ENCODE assay signal across 1 cellular context in the genomic region with DNA sequence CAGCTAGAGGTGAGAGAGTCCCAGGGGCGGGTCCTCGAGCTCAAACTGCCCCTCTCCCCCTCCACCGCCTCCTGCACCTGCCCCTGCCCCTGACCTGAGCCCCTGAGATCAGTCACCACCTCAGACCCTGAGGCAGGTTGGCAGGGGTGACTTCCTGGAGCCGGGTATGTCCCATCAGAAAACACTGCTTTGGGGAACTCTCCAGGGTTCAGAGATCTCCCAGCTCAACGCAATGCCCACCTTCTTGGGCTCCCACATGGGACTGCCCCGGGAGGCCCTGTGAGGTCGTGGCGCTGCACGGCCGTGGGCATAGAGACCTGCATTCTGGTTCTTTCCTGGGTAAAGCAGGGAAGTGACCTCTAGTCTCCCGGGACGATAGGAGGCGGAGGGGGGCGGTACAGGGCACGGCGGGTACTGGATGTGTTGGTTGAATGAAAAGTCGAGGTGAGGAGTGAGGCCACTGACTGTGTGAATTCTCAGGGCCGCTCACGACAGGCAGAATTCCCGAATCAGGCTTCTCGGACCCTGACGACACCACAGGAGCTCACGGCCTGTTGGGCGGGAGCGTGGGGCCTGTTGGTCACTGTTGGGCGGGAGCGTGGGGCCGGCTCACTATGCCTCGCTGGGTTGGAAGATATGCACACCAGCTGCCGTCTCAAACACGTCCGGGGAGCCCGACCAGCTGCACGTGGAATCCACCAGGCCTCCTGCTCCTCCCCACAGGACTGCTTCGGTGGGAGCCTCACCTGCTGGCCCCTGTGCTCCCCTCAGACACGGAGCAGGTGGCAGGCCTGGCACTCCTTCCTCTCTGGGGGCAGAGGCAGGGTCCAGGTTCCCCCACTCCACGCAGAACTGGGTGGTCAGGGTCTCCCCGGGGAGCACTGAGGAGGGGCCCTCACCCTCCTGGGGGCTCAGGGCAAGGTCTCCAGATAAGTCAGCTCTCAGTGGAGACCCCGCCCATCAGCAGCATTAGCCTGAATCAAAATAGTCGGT.
TF ChIP-seq lines count a peak whose summit lies in the region.

No MANE protein-coding gene starts in this region.

TF ChIP-seq in SK-N-SH treated with all-trans-retinoic acid at 6 μM for 48 hours, 23 proteins besides CTCF, POLR2A, EP300 and RAD21 (continued from another document):
- TF ChIP-seq, protein P1, sequence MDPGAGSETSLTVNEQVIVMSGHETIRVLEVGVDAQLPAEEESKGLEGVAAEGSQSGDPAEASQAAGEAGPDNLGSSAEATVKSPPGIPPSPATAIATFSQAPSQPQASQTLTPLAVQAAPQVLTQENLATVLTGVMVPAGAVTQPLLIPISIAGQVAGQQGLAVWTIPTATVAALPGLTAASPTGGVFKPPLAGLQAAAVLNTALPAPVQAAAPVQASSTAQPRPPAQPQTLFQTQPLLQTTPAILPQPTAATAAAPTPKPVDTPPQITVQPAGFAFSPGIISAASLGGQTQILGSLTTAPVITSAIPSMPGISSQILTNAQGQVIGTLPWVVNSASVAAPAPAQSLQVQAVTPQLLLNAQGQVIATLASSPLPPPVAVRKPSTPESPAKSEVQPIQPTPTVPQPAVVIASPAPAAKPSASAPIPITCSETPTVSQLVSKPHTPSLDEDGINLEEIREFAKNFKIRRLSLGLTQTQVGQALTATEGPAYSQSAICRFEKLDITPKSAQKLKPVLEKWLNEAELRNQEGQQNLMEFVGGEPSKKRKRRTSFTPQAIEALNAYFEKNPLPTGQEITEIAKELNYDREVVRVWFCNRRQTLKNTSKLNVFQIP (CRISPR knock-in tag; IDR thresholded peaks at IDR 0.05; ENCODE audit: borderline replicate concordance, low read depth): no peak
- TF ChIP-seq, protein P2, sequence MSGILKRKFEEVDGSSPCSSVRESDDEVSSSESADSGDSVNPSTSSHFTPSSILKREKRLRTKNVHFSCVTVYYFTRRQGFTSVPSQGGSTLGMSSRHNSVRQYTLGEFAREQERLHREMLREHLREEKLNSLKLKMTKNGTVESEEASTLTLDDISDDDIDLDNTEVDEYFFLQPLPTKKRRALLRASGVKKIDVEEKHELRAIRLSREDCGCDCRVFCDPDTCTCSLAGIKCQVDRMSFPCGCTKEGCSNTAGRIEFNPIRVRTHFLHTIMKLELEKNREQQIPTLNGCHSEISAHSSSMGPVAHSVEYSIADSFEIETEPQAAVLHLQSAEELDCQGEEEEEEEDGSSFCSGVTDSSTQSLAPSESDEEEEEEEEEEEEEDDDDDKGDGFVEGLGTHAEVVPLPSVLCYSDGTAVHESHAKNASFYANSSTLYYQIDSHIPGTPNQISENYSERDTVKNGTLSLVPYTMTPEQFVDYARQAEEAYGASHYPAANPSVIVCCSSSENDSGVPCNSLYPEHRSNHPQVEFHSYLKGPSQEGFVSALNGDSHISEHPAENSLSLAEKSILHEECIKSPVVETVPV (CRISPR knock-in tag; IDR thresholded peaks at IDR 0.05): no peak
- no peak for TF ChIP-seq BACH2 (CRISPR knock-in tag; IDR thresholded peaks at IDR 0.05; ENCODE audit: borderline replicate concordance)
- no peak for TF ChIP-seq TCF4 (CRISPR knock-in tag; IDR thresholded peaks at IDR 0.05; ENCODE audit: borderline replicate concordance)
- TF ChIP-seq CSDC2 (CRISPR knock-in tag; IDR thresholded peaks at IDR 0.05): no peak
- TF ChIP-seq, protein P3, sequence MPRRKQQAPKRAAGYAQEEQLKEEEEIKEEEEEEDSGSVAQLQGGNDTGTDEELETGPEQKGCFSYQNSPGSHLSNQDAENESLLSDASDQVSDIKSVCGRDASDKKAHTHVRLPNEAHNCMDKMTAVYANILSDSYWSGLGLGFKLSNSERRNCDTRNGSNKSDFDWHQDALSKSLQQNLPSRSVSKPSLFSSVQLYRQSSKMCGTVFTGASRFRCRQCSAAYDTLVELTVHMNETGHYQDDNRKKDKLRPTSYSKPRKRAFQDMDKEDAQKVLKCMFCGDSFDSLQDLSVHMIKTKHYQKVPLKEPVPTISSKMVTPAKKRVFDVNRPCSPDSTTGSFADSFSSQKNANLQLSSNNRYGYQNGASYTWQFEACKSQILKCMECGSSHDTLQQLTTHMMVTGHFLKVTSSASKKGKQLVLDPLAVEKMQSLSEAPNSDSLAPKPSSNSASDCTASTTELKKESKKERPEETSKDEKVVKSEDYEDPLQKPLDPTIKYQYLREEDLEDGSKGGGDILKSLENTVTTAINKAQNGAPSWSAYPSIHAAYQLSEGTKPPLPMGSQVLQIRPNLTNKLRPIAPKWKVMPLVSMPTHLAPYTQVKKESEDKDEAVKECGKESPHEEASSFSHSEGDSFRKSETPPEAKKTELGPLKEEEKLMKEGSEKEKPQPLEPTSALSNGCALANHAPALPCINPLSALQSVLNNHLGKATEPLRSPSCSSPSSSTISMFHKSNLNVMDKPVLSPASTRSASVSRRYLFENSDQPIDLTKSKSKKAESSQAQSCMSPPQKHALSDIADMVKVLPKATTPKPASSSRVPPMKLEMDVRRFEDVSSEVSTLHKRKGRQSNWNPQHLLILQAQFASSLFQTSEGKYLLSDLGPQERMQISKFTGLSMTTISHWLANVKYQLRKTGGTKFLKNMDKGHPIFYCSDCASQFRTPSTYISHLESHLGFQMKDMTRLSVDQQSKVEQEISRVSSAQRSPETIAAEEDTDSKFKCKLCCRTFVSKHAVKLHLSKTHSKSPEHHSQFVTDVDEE (CRISPR knock-in tag; IDR thresholded peaks at IDR 0.05): no peak
- no peak for TF ChIP-seq SNAI2 (CRISPR knock-in tag; IDR thresholded peaks at IDR 0.05)
- TF ChIP-seq RARB (CRISPR knock-in tag; IDR thresholded peaks at IDR 0.05): no peak
- no peak for TF ChIP-seq GLIS3 (CRISPR knock-in tag; IDR thresholded peaks at IDR 0.05)
- no peak for TF ChIP-seq OSR1 (CRISPR knock-in tag; IDR thresholded peaks at IDR 0.05)
- no peak for TF ChIP-seq ZNF8 (CRISPR knock-in tag; IDR thresholded peaks at IDR 0.05)
- no peak for TF ChIP-seq PPARA (CRISPR knock-in tag; IDR thresholded peaks at IDR 0.05; ENCODE audit: borderline replicate concordance)
- no peak for TF ChIP-seq ISL1 (CRISPR knock-in tag; IDR thresholded peaks at IDR 0.05)
- no peak for TF ChIP-seq ARNTL (CRISPR knock-in tag; IDR thresholded peaks at IDR 0.05; ENCODE audit: borderline replicate concordance, low read depth)
- TF ChIP-seq ZNF565 (CRISPR knock-in tag; conservative IDR thresholded peaks at IDR 0.05; ENCODE audit: low read depth): no peak
